In the genomic region with DNA sequence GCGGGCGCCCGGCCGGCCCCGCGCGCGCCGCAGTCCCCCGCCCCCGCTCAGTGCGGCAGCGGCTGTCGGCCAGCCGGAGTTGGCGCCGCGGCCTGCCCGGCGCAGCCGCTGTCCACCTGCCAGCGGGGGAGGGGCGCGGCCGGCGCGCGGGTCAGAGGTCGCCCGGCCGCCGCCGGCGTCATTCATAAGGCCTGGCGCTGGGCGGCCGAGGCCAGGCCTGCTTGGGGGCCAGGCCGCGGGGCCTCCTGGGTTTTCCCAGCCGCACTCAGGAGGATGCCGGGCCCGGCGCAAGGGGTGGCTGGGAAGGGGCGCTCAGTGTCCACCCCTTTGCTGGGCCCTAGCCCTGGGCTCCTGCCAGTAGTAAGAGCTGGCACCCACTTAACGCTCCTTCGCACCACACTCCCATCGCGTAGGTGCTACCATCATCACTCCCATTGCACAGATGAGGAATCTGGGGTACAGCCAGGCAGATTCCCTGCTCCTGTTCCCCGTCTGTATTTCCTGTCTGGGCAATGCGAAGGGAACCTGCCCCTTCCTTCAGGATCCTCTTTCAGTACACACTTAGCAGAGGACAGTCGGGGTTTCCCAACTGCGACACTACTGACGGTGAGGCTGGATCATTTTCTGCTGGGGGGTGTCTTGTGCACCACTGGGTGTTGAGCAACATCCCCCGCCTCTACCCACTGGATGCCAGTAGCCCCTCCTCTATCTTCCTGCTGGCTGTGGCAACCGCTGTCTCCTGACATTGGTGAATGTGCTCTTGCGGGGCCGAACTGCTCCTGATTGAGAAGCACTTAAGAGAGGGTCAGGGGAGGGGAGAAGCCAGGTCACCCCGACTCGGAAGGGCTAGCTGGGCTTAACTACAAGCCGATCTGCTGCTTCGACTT, we compare ENCODE assay signal across 8 cellular contexts. TPM values are rescaled to one million over a fixed set of nuclear protein-coding genes. Genes with fewer than 3 reads are reported as not detected.
A peak's percentile ranks its signal among the peaks of the same experiment; 100 is the strongest.
DNase-seq lines count a peak whose midpoint lies in the region; ATAC-seq, FAIRE-seq and TF ChIP-seq lines count a peak whose summit lies in the region.

No MANE protein-coding gene starts in this region.

- no peaks in the 10 kb centered on the region for H3K27me3 Mint-ChIP-seq in activated T-helper 17 cell treated with anti-CD3 and anti-CD28 coated beads, Interleukin-2, amount 50 U/mL, for 72 hours
- no peaks in the 10 kb centered on the region for H3K27me3 Mint-ChIP-seq in natural killer cell (ENCODE audit: low read depth in 2 of 2)

- H3K4me3 Mint-ChIP-seq in activated T-helper 17 cell treated with anti-CD3 and anti-CD28 coated beads, Interleukin-2, amount 50 U/mL, for 72 hours, result peak overlapping the region; percentile 88
- peak overlapping the region; percentile 97 for H3K4me3 Mint-ChIP-seq in natural killer cell

- H3K27ac ChIP-seq in urinary bladder (ENCODE audit: low read depth), result peak overlapping the region; percentile 87

- no peaks in the 10 kb centered on the region for H3K9me3 ChIP-seq in NT2/D1 (ENCODE audit: insufficient read depth, low read length)

- peaks cover 27% of the 10 kb centered on the region for H3K4me1 Mint-ChIP-seq in activated T-helper 17 cell treated with anti-CD3 and anti-CD28 coated beads, Interleukin-2, amount 50 U/mL, for 72 hours
- H3K4me1 Mint-ChIP-seq in natural killer cell, result peaks cover 27 to 36% of the 10 kb centered on the region in 2 donors

- no peak for TF ChIP-seq CTCF in natural killer cell (IDR thresholded peaks at IDR 0.05)

- TF ChIP-seq POLR2A in GM12891 (IDR thresholded peaks at IDR 0.05; ENCODE audit: low read depth, low read length), result no peak

- H3K4me3 ChIP-seq in NT2/D1 (ENCODE audit: insufficient read length, low read depth), result peak overlapping the region; percentile 36
- peak overlapping the region; percentile 49 for H3K4me3 ChIP-seq in urinary bladder (ENCODE audit: low read depth, low read length)

- WGBS in urinary bladder, result 2% methylated on average over 61 of the region's 61 CpGs

- H3K27me3 ChIP-seq in NT2/D1 (ENCODE audit: insufficient read depth, insufficient read length), result no peaks in the 10 kb centered on the region

- H3K36me3 Mint-ChIP-seq in activated T-helper 17 cell treated with anti-CD3 and anti-CD28 coated beads, Interleukin-2, amount 50 U/mL, for 72 hours (ENCODE audit: low read depth), result peaks cover 12% of the 10 kb centered on the region
- no peaks in the 10 kb centered on the region for H3K36me3 Mint-ChIP-seq in natural killer cell

- DNase-seq in GM12891 (ENCODE audit: insufficient read length, low spot score) (no peak), NT2/D1 (ENCODE audit: low read depth, low spot score) (no peak), fibroblast of the conjunctiva (ENCODE audit: low read depth) (peak; percentile 63), natural killer cell (peak; percentile 64)

- H3K4me1 ChIP-seq in NT2/D1 (ENCODE audit: insufficient read depth, insufficient read length) (peaks cover 8% of the 10 kb centered on the region), urinary bladder (ENCODE audit: insufficient read depth) (no peaks in the 10 kb centered on the region)

- ATAC-seq in HG02852 (IDR thresholded peaks at IDR 0.05; ENCODE audit: unreplicated experiment) (peak; percentile 29), natural killer cell (peak; percentile 39 to 53 (median 48)), GM19455 (IDR thresholded peaks at IDR 0.05; ENCODE audit: unreplicated experiment) (no peak)
- ATAC-seq in activated T-helper 17 cell treated with anti-CD3 and anti-CD28 coated beads, Interleukin-2, amount 50 U/mL, for 72 hours (replicated peaks), result no peak

- intact Hi-C loops in natural killer cell (cut with micrococcal nuclease), result loop anchor here (1.0 to 5.0 kb wide), 3 partner anchors 18 to 36 kb away; partner anchors contain the start of genes ASF1B and SAMD1

- peak overlapping the region; percentile 87 for H3K27ac Mint-ChIP-seq in activated T-helper 17 cell treated with anti-CD3 and anti-CD28 coated beads, Interleukin-2, amount 50 U/mL, for 72 hours
- H3K27ac Mint-ChIP-seq in natural killer cell, result peak overlapping the region; percentile 94 to 97

- no peaks in the 10 kb centered on the region for H3K9me3 Mint-ChIP-seq in activated T-helper 17 cell treated with anti-CD3 and anti-CD28 coated beads, Interleukin-2, amount 50 U/mL, for 72 hours
- no peaks in the 10 kb centered on the region for H3K9me3 Mint-ChIP-seq in natural killer cell

- H3K9ac ChIP-seq in NT2/D1 (ENCODE audit: insufficient read length, low read depth), result peak overlapping the region; percentile 89

- H3K36me3 ChIP-seq in NT2/D1 (ENCODE audit: insufficient read depth, insufficient read length, low read length) (peaks cover 28% of the 10 kb centered on the region), urinary bladder (ENCODE audit: insufficient read depth) (no peaks in the 10 kb centered on the region)

- peak; percentile 80 for FAIRE-seq in GM12891 (lab: Jason Lieb, UNC)

TF ChIP-seq in GM12891, 5 proteins besides CTCF, POLR2A, EP300 and RAD21:
- TF ChIP-seq POLR2AphosphoS5 (IDR thresholded peaks at IDR 0.05; ENCODE audit: low read depth, low read length), result no peak
- no peak for TF ChIP-seq SPI1 (IDR thresholded peaks at IDR 0.05; ENCODE audit: low read depth, low read length)
- no peak for TF ChIP-seq PAX5 (IDR thresholded peaks at IDR 0.05; ENCODE audit: insufficient read depth, low read length, severe bottlenecking)

RNA-seq across cellular contexts. Expression of gene PRKACA, which starts 0.8 kb away (rescaled TPM):
- polyA plus RNA-seq in GM12891 (2012; ENCODE audit: low read depth, missing spikeins), result 26.6 TPM
- 10 to 100 TPM; 43.1 to 69.5 TPM for total RNA-seq in activated T-helper 17 cell treated with anti-CD3 and anti-CD28 coated beads, Interleukin-2, amount 50 U/mL, for 72 hours
- total RNA-seq in natural killer cell (10 to 100 TPM; 68.6 to 71.8 (median 69.3) TPM), urinary bladder (41.8 TPM)
- polyA plus RNA-seq in urinary bladder, result 91.4 TPM

RNA-seq across cellular contexts. Expression of gene ASF1B, which starts 18.0 kb away (rescaled TPM):
- polyA plus RNA-seq in GM12891 (2012; ENCODE audit: low read depth, missing spikeins), result 59.6 TPM
- 10 to 100 TPM; 62.6 to 73.7 TPM for total RNA-seq in activated T-helper 17 cell treated with anti-CD3 and anti-CD28 coated beads, Interleukin-2, amount 50 U/mL, for 72 hours
- total RNA-seq in natural killer cell (1 to 10 TPM; 4.5 to 5.5 (median 4.8) TPM), urinary bladder (6.7 TPM)
- 1.2 TPM for polyA plus RNA-seq in urinary bladder

RNA-seq across cellular contexts. Expression of gene SAMD1, which starts 27.9 kb away (rescaled TPM):
- polyA plus RNA-seq in GM12891 (2012; ENCODE audit: low read depth, missing spikeins), result 20.3 TPM
- 10 to 100 TPM; 62.1 to 77.5 TPM for total RNA-seq in activated T-helper 17 cell treated with anti-CD3 and anti-CD28 coated beads, Interleukin-2, amount 50 U/mL, for 72 hours
- 10 to 100 TPM; 30.8 to 33.0 (median 30.9) TPM for total RNA-seq in natural killer cell
- total RNA-seq in urinary bladder, result 16.0 TPM
- 50.5 TPM for polyA plus RNA-seq in urinary bladder

RNA-seq across cellular contexts. Expression of gene C19orf67, which starts 32.8 kb away (rescaled TPM):
- 0.06 TPM for polyA plus RNA-seq in GM12891 (2012; ENCODE audit: low read depth, missing spikeins)
- under 1 TPM in 1 of 2 donors, not detected in 1; 0.42 TPM for total RNA-seq in activated T-helper 17 cell treated with anti-CD3 and anti-CD28 coated beads, Interleukin-2, amount 50 U/mL, for 72 hours
- total RNA-seq in natural killer cell (under 1 TPM in 2 of 3 donors, not detected in 1; 0.35 to 0.53 TPM), urinary bladder (not detected)
- polyA plus RNA-seq in urinary bladder, result not detected

RNA-seq across cellular contexts. Expression of gene MISP3, which starts 45.8 kb away (rescaled TPM):
- 0.54 TPM for polyA plus RNA-seq in GM12891 (2012; ENCODE audit: low read depth, missing spikeins)
- 1 to 10 TPM; 1.5 to 4.1 TPM for total RNA-seq in activated T-helper 17 cell treated with anti-CD3 and anti-CD28 coated beads, Interleukin-2, amount 50 U/mL, for 72 hours
- total RNA-seq in natural killer cell (1 to 10 TPM; 2.4 to 4.1 (median 2.4) TPM), urinary bladder (0.21 TPM)
- polyA plus RNA-seq in urinary bladder, result 2.6 TPM

Comparison
In these comparisons a context has a peak if more than half of its experiments do, and no peak if none do; other contexts are left out.
1. DNase-seq: peak in fibroblast of the conjunctiva (single experiment) and natural killer cell (single experiment); none in GM12891 (single experiment) and NT2/D1 (single experiment).
2. ATAC-seq: peak in HG02852 (single experiment) and natural killer cell (3 of 3); none in activated T-helper 17 cell treated with anti-CD3 and anti-CD28 coated beads, Interleukin-2, amount 50 U/mL, for 72 hours (single experiment) and GM19455 (single experiment).